Comparison of ENCODE assay signal across 10 cellular contexts in the genomic region with DNA sequence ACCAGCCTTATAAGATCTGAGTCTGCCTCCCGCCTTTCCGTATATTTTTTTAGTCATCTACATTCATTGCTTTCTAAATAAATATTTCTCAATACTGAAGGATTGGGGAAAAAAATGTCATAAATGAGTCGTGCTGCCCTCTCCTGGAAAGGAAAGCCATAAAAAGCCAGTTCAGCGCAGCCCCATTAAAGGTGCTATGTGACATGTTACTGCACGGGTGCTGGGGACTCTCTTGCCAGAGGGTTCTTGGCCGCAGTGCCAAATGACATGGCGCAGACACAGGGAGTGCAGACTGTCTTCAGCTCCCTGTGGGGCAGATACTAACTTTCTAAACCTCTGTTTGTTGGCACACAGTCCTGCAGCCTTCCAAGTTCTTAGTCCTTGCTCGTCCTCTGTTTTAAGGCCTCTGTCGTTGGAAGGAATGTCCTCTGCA. TPM values are rescaled to one million over a fixed set of nuclear protein-coding genes. Genes with fewer than 3 reads are reported as not detected.
DNase-seq lines count a peak whose midpoint lies in the region; ATAC-seq and TF ChIP-seq lines count a peak whose summit lies in the region.
"Had no signal": no experiment of that assay in that cellular context is flagged by ENCODE, and none has a peak within 500 bp of the region (broad histone marks: within the 10 kb centered on the region; RNA-seq: fewer than 3 reads in every experiment).

No MANE protein-coding gene starts in this region.

- H3K4me2 ChIP-seq in GM23248 (ENCODE audit: unreplicated experiment) (no peak overlapping the region), PC-3 (ENCODE audit: low read length) (peak overlapping the region; percentile 25; the same call in 1 of the 2 replicates)

- H3K27me3 ChIP-seq in GM23248 (replicated peaks; ENCODE audit: insufficient read depth) (no peaks in the 10 kb centered on the region), PC-3 (ENCODE audit: low read length) (no peaks in the 10 kb centered on the region), esophagus squamous epithelium (no peaks in the 10 kb centered on the region)
- H3K27me3 ChIP-seq: SJCRH30 had no signal

- POLR2A ChIA-PET in PC-3 (lab: Charles Lee; ENCODE audit: unreplicated experiment), result no interaction called here

- H3K9me3 ChIP-seq in GM23248 (ENCODE audit: low read depth) (no peaks in the 10 kb centered on the region), PC-3 (ENCODE audit: low read length) (no peaks in the 10 kb centered on the region), esophagus squamous epithelium (no peaks in the 10 kb centered on the region)
- H3K9me3 ChIP-seq: SJCRH30 had no signal

- no peak overlapping the region for H3K27ac Mint-ChIP-seq in progenitor cell of endocrine pancreas
- H3K27ac Mint-ChIP-seq: activated naive CD4-positive, alpha-beta T cell treated with anti-CD3 and anti-CD28 coated beads, Interleukin-2, amount 50 U/mL, for 24 hours had no signal

- 46 to 47% methylated on average over 9 of the region's 9 CpGs for WGBS in GM23248 (ENCODE audit: low coverage in 1 of 2, low lambda C conversion rate in 2 of 2, missing lambda C conversion rate in 2 of 2), 2 experiments
- WGBS in esophagus squamous epithelium, 2 donors, result 23 to 36% methylated on average over 9 of the region's 9 CpGs

- peak; percentile 83 for TF ChIP-seq CTCF in PC-3 (conservative IDR thresholded peaks at IDR 0.05; ENCODE audit: low read depth, low read length)
- peak in 5 of 6 experiments; percentile 11 to 61 (median 39) for TF ChIP-seq CTCF in esophagus squamous epithelium (IDR thresholded peaks at IDR 0.05)
- TF ChIP-seq CTCF in progenitor cell of endocrine pancreas (IDR thresholded peaks at IDR 0.05; ENCODE audit: unreplicated experiment), result peak; percentile 23

- H3K9me2 ChIP-seq in GM23248 (ENCODE audit: insufficient read depth) (no peaks in the 10 kb centered on the region), PC-3 (replicated peaks; ENCODE audit: low read length) (no peaks in the 10 kb centered on the region)

- CTCF ChIA-PET in PC-3 (lab: Charles Lee), result interaction anchor here (1.0 kb wide), 1 partner anchor 208 kb away, joined by 3 read pairs; no protein-coding TSS in a partner anchor

- in situ Hi-C loops in GM23248 (cut with MboI), result no loop called here

- no peak overlapping the region for H3K4me3 Mint-ChIP-seq in progenitor cell of endocrine pancreas (ENCODE audit: low read depth)
- H3K4me3 Mint-ChIP-seq: activated naive CD4-positive, alpha-beta T cell treated with anti-CD3 and anti-CD28 coated beads, Interleukin-2, amount 50 U/mL, for 24 hours had no signal

- H3K9ac ChIP-seq in GM23248 (no peak overlapping the region), PC-3 (ENCODE audit: low read length) (no peak overlapping the region)

- H3K4me1 Mint-ChIP-seq in progenitor cell of endocrine pancreas (ENCODE audit: low read depth), result no peaks in the 10 kb centered on the region
- H3K4me1 Mint-ChIP-seq: activated naive CD4-positive, alpha-beta T cell treated with anti-CD3 and anti-CD28 coated beads, Interleukin-2, amount 50 U/mL, for 24 hours had no signal

- H3K4me3 ChIP-seq in GM23248, result no peak overlapping the region
- no peak overlapping the region for H3K4me3 ChIP-seq in PC-3 (ENCODE audit: low read length)
- no peak overlapping the region for H3K4me3 ChIP-seq in esophagus squamous epithelium
- H3K4me3 ChIP-seq: SJCRH30 had no signal

- H3K27ac ChIP-seq in GM23248, result no peak overlapping the region
- no peak overlapping the region for H3K27ac ChIP-seq in PC-3 (ENCODE audit: low read length)
- no peak overlapping the region for H3K27ac ChIP-seq in esophagus squamous epithelium
- H3K27ac ChIP-seq: SJCRH30 had no signal

- H3F3A ChIP-seq in GM23248 (ENCODE audit: insufficient read depth), result no peaks in the 10 kb centered on the region
- H3F3A ChIP-seq in PC-3 (ENCODE audit: low read length, unreplicated experiment), result no peaks in the 10 kb centered on the region

- H3K27me3 Mint-ChIP-seq in progenitor cell of endocrine pancreas, result no peaks in the 10 kb centered on the region
- H3K27me3 Mint-ChIP-seq: activated naive CD4-positive, alpha-beta T cell treated with anti-CD3 and anti-CD28 coated beads, Interleukin-2, amount 50 U/mL, for 24 hours had no signal

- intact Hi-C loops in PC-3 (cut with micrococcal nuclease) (loop anchor here (1.0 to 2.0 kb wide), 4 partner anchors 50 to 216 kb away; no protein-coding TSS in a partner anchor), esophagus squamous epithelium (cut with DNase I) (no loop called here)

- no TSS peak for BruUV-seq in PC-3 (replicated peaks; lab: Mats Ljungman, UMichigan)

- no peak overlapping the region for H2AFZ ChIP-seq in GM23248
- H2AFZ ChIP-seq in PC-3 (ENCODE audit: low read length), result peak overlapping the region; percentile 28

- no peaks in the 10 kb centered on the region for H4K20me1 ChIP-seq in GM23248 (ENCODE audit: insufficient read depth)
- no peaks in the 10 kb centered on the region for H4K20me1 ChIP-seq in PC-3 (ENCODE audit: low read length)

- no peaks in the 10 kb centered on the region for H3K9me3 Mint-ChIP-seq in progenitor cell of endocrine pancreas (ENCODE audit: low read depth)
- H3K9me3 Mint-ChIP-seq: activated naive CD4-positive, alpha-beta T cell treated with anti-CD3 and anti-CD28 coated beads, Interleukin-2, amount 50 U/mL, for 24 hours had no signal

- ATAC-seq in PC-3 (peak; percentile 94), GM18502 (IDR thresholded peaks at IDR 0.05; ENCODE audit: poor library complexity, unreplicated experiment) (no peak)

- H3K79me2 ChIP-seq in GM23248 (ENCODE audit: insufficient read depth) (no peaks in the 10 kb centered on the region), PC-3 (ENCODE audit: low read length) (no peaks in the 10 kb centered on the region)

- H3K36me3 ChIP-seq in GM23248 (ENCODE audit: low read depth) (no peaks in the 10 kb centered on the region), PC-3 (ENCODE audit: low read depth, low read length) (no peaks in the 10 kb centered on the region), esophagus squamous epithelium (peaks cover 0 to 7% (median 0%) of the 10 kb centered on the region in 3 donors)
- H3K36me3 ChIP-seq: SJCRH30 had no signal

- TF ChIP-seq POLR2A in esophagus squamous epithelium (IDR thresholded peaks at IDR 0.05), result no peak

- H3K4me1 ChIP-seq in GM23248 (ENCODE audit: insufficient read depth), result no peaks in the 10 kb centered on the region
- H3K4me1 ChIP-seq in PC-3 (ENCODE audit: insufficient read depth, low read length), result peaks cover 6% of the 10 kb centered on the region
- H3K4me1 ChIP-seq in esophagus squamous epithelium, result peaks cover 0 to 18% (median 0%) of the 10 kb centered on the region in 3 donors
- H3K4me1 ChIP-seq: SJCRH30 had no signal

- DNase-seq in GM23248, result peak; percentile 72
- DNase-seq in PC-3, result peak; percentile 90
- no peak for DNase-seq in esophagus squamous epithelium (lab: John Stamatoyannopoulos, UW)
- DNase-seq in progenitor cell of endocrine pancreas (ENCODE audit: low spot score, unreplicated experiment), result no peak
- no peak for DNase-seq in retina
- no peak for DNase-seq in OCI-M2 (lab: John Stamatoyannopoulos, UW; ENCODE audit: unreplicated experiment)
- DNase-seq in activated CD4-positive, alpha-beta T cell treated with anti-CD3 and anti-CD28 coated beads, Interleukin-2, amount 50 U/mL, for 1 hour, result no peak

- H3K36me3 Mint-ChIP-seq in progenitor cell of endocrine pancreas (ENCODE audit: insufficient read depth), result peaks cover 10% of the 10 kb centered on the region
- H3K36me3 Mint-ChIP-seq: activated naive CD4-positive, alpha-beta T cell treated with anti-CD3 and anti-CD28 coated beads, Interleukin-2, amount 50 U/mL, for 24 hours had no signal

RNA-seq across cellular contexts. Expression of gene MAP3K20, which starts 53.7 kb away (rescaled TPM):
- 55.0 and 57.3 TPM in 2 replicates for total RNA-seq in GM23248 (2014; rRNA removed; shearing (Covaris generic))
- polyA plus RNA-seq in GM23248 (2016; fragmentation: Nextera tagmentation; extraction: Ambion mirVana), result 68.9 and 71.6 TPM in 2 replicates
- total RNA-seq in PC-3 (2014; rRNA removed) (23.1 and 29.8 TPM in 2 replicates), esophagus squamous epithelium (10 to 100 TPM in 3 of 4 donors, 1 to 10 TPM in 1; 7.2 to 55.3 (median 26.3) TPM), progenitor cell of endocrine pancreas (19.0 and 20.8 TPM in 2 replicates)

Comparison
In these comparisons a context has a peak if more than half of its experiments do, and no peak if none do; other contexts are left out.
1. DNase-seq: peak in GM23248 (single experiment) and PC-3 (single experiment); none in esophagus squamous epithelium (single experiment), progenitor cell of endocrine pancreas (single experiment), retina (single experiment), OCI-M2 (single experiment) and activated CD4-positive, alpha-beta T cell treated with anti-CD3 and anti-CD28 coated beads, Interleukin-2, amount 50 U/mL, for 1 hour (single experiment).
2. CTCF ChIP-seq: peak in every context shown above with its lines; median percentile 83 in PC-3; 39 in esophagus squamous epithelium; 23 in progenitor cell of endocrine pancreas.